In genomic region chr5:127517110-127517479, GRCh38 we compare ENCODE assay signal across 8 cellular contexts. TPM values are rescaled to one million over a fixed set of nuclear protein-coding genes. Genes with fewer than 3 reads are reported as not detected.
DNase-seq lines count a peak whose midpoint lies in the region; ATAC-seq and TF ChIP-seq lines count a peak whose summit lies in the region.

No MANE protein-coding gene starts in this region.

- peak overlapping the region; percentile 95; the same call in 1 of the 2 replicates for H3K4me3 ChIP-seq in PC-9
- peak overlapping the region; percentile 82 to 84 for H3K4me3 ChIP-seq in neuronal stem cell (ENCODE audit: low read length in 2 of 2)

- no peak overlapping the region for H2BK5ac ChIP-seq in neuronal stem cell (ENCODE audit: low read length)

- ATAC-seq in HG02870 (IDR thresholded peaks at IDR 0.05; ENCODE audit: unreplicated experiment), result peak; percentile 26

- peaks cover 25% of the 10 kb centered on the region for H3K36me3 ChIP-seq in PC-9 (ENCODE audit: low read depth)
- H3K36me3 ChIP-seq in neuronal stem cell (replicated peaks in 1 of 2; ENCODE audit: control insufficient read depth in 2 of 2, insufficient read depth in 2 of 2, low read length in 2 of 2), result peaks cover 0 to 29% of the 10 kb centered on the region in 2 donors

- peak overlapping the region; percentile 89 for H3K23ac ChIP-seq in neuronal stem cell (ENCODE audit: low read depth, low read length, poor library complexity)

- peaks cover 5% of the 10 kb centered on the region for H3K9me3 Mint-ChIP-seq in activated CD4-positive, alpha-beta T cell treated with anti-CD3 and anti-CD28 coated beads, Interleukin-2, amount 10 ng/mL, durations not matched to agents 24 days and 14 days
- no peaks in the 10 kb centered on the region for H3K9me3 Mint-ChIP-seq in endothelial cell (ENCODE audit: unreplicated experiment)

- POLR2A ChIA-PET in PC-9 (lab: Charles Lee; ENCODE audit: unreplicated experiment), result no interaction called here

- peaks cover 16% of the 10 kb centered on the region for H3K4me1 ChIP-seq in PC-9 (replicated peaks; ENCODE audit: insufficient read depth)
- H3K4me1 ChIP-seq in neuronal stem cell (ENCODE audit: control insufficient read depth in 2 of 2, insufficient read depth in 1 of 2, low read depth in 1 of 2, low read length in 2 of 2), result peaks cover 2 to 3% of the 10 kb centered on the region in 2 donors

- peaks cover 40% of the 10 kb centered on the region for H3K79me2 ChIP-seq in PC-9 (ENCODE audit: low read depth)

- H2AFZ ChIP-seq in PC-9, result peak overlapping the region; percentile 98
- peak overlapping the region; percentile 85 for H2AFZ ChIP-seq in neuronal stem cell (ENCODE audit: low read length)

- no peak for TF ChIP-seq CTCF in PC-9 (conservative IDR thresholded peaks at IDR 0.05)
- no peak for TF ChIP-seq CTCF in endothelial cell (IDR thresholded peaks at IDR 0.05; ENCODE audit: unreplicated experiment)

- no CpG with 5 or more reads among the region's 9 CpGs for WGBS in neuronal stem cell (ENCODE audit: extremely low coverage in 2 of 2, insufficient read length in 2 of 2, insufficient replicate concordance in 1 of 2), 2 donors

- no peak overlapping the region for H4K8ac ChIP-seq in neuronal stem cell (ENCODE audit: low read depth, low read length)

- H3K4me3 Mint-ChIP-seq in activated CD4-positive, alpha-beta T cell treated with anti-CD3 and anti-CD28 coated beads, Interleukin-2, amount 10 ng/mL, durations not matched to agents 24 days and 14 days, result peak overlapping the region; percentile 86
- H3K4me3 Mint-ChIP-seq in endothelial cell (ENCODE audit: unreplicated experiment), result peak overlapping the region; percentile 84

- peaks cover 25% of the 10 kb centered on the region for H3K4me1 Mint-ChIP-seq in activated CD4-positive, alpha-beta T cell treated with anti-CD3 and anti-CD28 coated beads, Interleukin-2, amount 10 ng/mL, durations not matched to agents 24 days and 14 days
- peaks cover 14% of the 10 kb centered on the region for H3K4me1 Mint-ChIP-seq in endothelial cell (ENCODE audit: unreplicated experiment)

- CTCF ChIA-PET in PC-9 (lab: Charles Lee), result no interaction called here

- DNase-seq in activated CD4-positive, alpha-beta T cell treated with anti-CD3 and anti-CD28 coated beads, Interleukin-2, amount 10 ng/mL, durations not matched to agents 24 days and 14 days, result no peak
- no peak for DNase-seq in activated CD4-positive, alpha-beta T cell treated with anti-CD3 and anti-CD28 coated beads, Interleukin-2, amount 50 U/mL, for 4 hours
- DNase-seq in PC-9 (peak in 1 of 2 experiments; percentile 38), endothelial cell (ENCODE audit: low spot score) (no peak), neuronal stem cell (ENCODE audit: low spot score) (no peak), COR-L47 (lab: John Stamatoyannopoulos, UW) (no peak), GOT3 (lab: John Stamatoyannopoulos, UW) (no peak)

- H4K20me1 ChIP-seq in PC-9 (ENCODE audit: insufficient read depth), result 0 out of 2 replicates have a peak, but pooled peaks cover 5% of the 10 kb centered on the region

- H3K9ac ChIP-seq in neuronal stem cell (ENCODE audit: low read depth, low read length, poor library complexity), result peak overlapping the region; percentile 78

- H3K4me2 ChIP-seq in PC-9, result peak overlapping the region; percentile 81
- H3K4me2 ChIP-seq in neuronal stem cell (ENCODE audit: insufficient read depth, low read length, poor library complexity, severe bottlenecking), result peak overlapping the region; percentile 28

- H3K9me3 ChIP-seq in PC-9 (ENCODE audit: insufficient read depth, low read depth) (peaks cover 15% of the 10 kb centered on the region; the same call in 1 of the 2 replicates), neuronal stem cell (replicated peaks in 1 of 2; ENCODE audit: control insufficient read depth in 2 of 2, insufficient read depth in 1 of 2, low read depth in 1 of 2, low read length in 2 of 2) (peaks cover 0 to 26% of the 10 kb centered on the region in 2 donors)

- H2BK15ac ChIP-seq in neuronal stem cell (ENCODE audit: low read length), result no peak overlapping the region

- H3K27me3 ChIP-seq in PC-9 (ENCODE audit: insufficient read depth, low read depth) (no peaks in the 10 kb centered on the region), neuronal stem cell (ENCODE audit: control insufficient read depth in 3 of 3, insufficient read depth in 3 of 3, low read depth in 1 of 3, low read length in 3 of 3) (no peaks in the 10 kb centered on the region)

- no peak overlapping the region for H2AK5ac ChIP-seq in neuronal stem cell (ENCODE audit: low read depth, low read length)

- no TSS peak for BruUV-seq in PC-9 (replicated peaks; lab: Mats Ljungman, UMichigan)

- H3K27ac ChIP-seq in PC-9 (peak overlapping the region; percentile 3; the same call in 1 of the 2 replicates), neuronal stem cell (replicated peaks; ENCODE audit: low read length) (no peak overlapping the region)

- no peak overlapping the region for H4K91ac ChIP-seq in neuronal stem cell (ENCODE audit: low read depth, low read length, poor library complexity)

- peak overlapping the region; percentile 81 for H3K27ac Mint-ChIP-seq in activated CD4-positive, alpha-beta T cell treated with anti-CD3 and anti-CD28 coated beads, Interleukin-2, amount 10 ng/mL, durations not matched to agents 24 days and 14 days
- peak overlapping the region; percentile 22 for H3K27ac Mint-ChIP-seq in endothelial cell (ENCODE audit: unreplicated experiment)

- peaks cover 26% of the 10 kb centered on the region for H3K36me3 Mint-ChIP-seq in activated CD4-positive, alpha-beta T cell treated with anti-CD3 and anti-CD28 coated beads, Interleukin-2, amount 10 ng/mL, durations not matched to agents 24 days and 14 days (ENCODE audit: low read depth)
- peaks cover 29% of the 10 kb centered on the region for H3K36me3 Mint-ChIP-seq in endothelial cell (ENCODE audit: low read depth, unreplicated experiment)

- no peak overlapping the region for H2BK12ac ChIP-seq in neuronal stem cell (ENCODE audit: low read length)

- H3K9me2 ChIP-seq in PC-9 (ENCODE audit: insufficient read depth), result no peaks in the 10 kb centered on the region

- H3K14ac ChIP-seq in neuronal stem cell (ENCODE audit: low read length), result no peak overlapping the region

- H3K4ac ChIP-seq in neuronal stem cell (ENCODE audit: low read length), result no peak overlapping the region

- H2BK120ac ChIP-seq in neuronal stem cell (ENCODE audit: low read depth, low read length), result no peak overlapping the region

- intact Hi-C loops in activated CD4-positive, alpha-beta T cell treated with anti-CD3 and anti-CD28 coated beads, Interleukin-2, amount 10 ng/mL, durations not matched to agents 24 days and 14 days (cut with micrococcal nuclease), result loop anchor here (1.0 to 10.0 kb wide), 7 partner anchors 442 to 1578 kb away; partner anchors contain the start of genes C5orf63, ISOC1, LMNB1 and MARCHF3
- intact Hi-C loops in PC-9 (cut with micrococcal nuclease; ENCODE audit: unreplicated experiment), result no loop called here

- H3F3A ChIP-seq in PC-9 (ENCODE audit: insufficient read depth, low read depth), result no peaks in the 10 kb centered on the region

- H3K18ac ChIP-seq in neuronal stem cell (ENCODE audit: low read length), result peak overlapping the region; percentile 84

- H3K79me1 ChIP-seq in neuronal stem cell (ENCODE audit: low read depth, low read length), result peaks cover 5% of the 10 kb centered on the region

- peaks cover 15% of the 10 kb centered on the region for H3K27me3 Mint-ChIP-seq in activated CD4-positive, alpha-beta T cell treated with anti-CD3 and anti-CD28 coated beads, Interleukin-2, amount 10 ng/mL, durations not matched to agents 24 days and 14 days
- H3K27me3 Mint-ChIP-seq in endothelial cell (ENCODE audit: unreplicated experiment), result peaks cover 1% of the 10 kb centered on the region

RNA-seq across cellular contexts. Expression of gene PRRC1, which starts 0.3 kb away (rescaled TPM):
- total RNA-seq in activated CD4-positive, alpha-beta T cell treated with anti-CD3 and anti-CD28 coated beads, Interleukin-2, amount 10 ng/mL, durations not matched to agents 24 days and 14 days, result 50.4 and 52.3 TPM in 2 replicates
- 43.2 and 43.7 TPM in 2 replicates for total RNA-seq in PC-9 (2021)
- 61.1 TPM for total RNA-seq in endothelial cell (ENCODE audit: unreplicated experiment)
- polyA plus RNA-seq in neuronal stem cell (2013, experiment 1 of 2), result 51.5 TPM
- polyA plus RNA-seq in neuronal stem cell (2013, experiment 2 of 2), result 48.9 TPM
